8 cellular contexts compared by ENCODE assay signal in the genomic region with DNA sequence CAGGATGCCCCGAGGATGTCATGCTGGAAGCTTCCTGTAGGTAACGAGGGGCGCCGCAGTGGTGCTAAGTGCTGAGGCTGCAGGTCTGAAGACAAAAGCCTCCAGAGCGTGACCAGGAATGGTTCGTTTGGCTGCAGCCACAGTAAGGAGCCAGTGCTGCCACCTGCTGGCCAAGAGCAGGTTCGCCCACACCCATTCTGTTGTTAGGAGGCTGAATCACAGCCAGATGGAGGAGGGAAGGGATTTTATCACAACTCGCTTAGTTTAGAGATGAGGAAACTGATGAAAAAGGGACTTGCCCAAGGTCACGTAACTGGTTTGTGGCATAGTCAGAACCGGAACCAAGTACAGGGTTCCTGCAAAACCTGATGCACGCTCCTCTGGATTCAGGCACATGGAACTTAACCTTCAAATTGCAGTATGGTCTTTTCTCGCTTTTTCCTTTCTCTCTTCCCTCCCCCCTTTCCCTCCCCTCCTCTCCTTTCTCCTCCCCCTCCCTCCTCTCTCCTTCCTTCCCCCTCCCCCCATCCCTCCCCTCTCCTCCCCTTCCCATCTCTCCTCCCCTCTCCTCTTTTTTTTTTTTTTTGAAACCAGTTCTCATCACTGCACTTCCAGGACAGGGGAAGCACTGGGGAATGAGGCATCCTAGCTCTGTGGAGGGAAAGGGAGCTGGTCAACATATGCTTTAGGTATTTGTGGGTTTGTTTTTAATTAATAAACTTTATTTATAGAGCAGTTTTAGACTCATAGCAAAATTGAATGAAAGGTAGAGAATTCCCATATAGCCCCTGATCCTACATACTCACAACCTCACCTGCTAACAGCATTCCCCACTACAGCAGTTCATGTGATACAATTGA.
A peak's percentile ranks its signal among the peaks of the same experiment; 100 is the strongest.
DNase-seq lines count a peak whose midpoint lies in the region; ATAC-seq and TF ChIP-seq lines count a peak whose summit lies in the region.

No MANE protein-coding gene starts in this region.

- ATAC-seq in GM19328 (IDR thresholded peaks at IDR 0.05; ENCODE audit: unreplicated experiment) (peak; percentile 88), HG03439 (IDR thresholded peaks at IDR 0.05; ENCODE audit: unreplicated experiment) (peak; percentile 91)

- DNase-seq in C1 segment of cervical spinal cord (lab: John Stamatoyannopoulos, UW) (peak in 13 of 14 donors; percentile 16 to 80 (median 61)), NCI-H446 (lab: John Stamatoyannopoulos, UW) (peak; percentile 92 to 94), caudate nucleus (lab: John Stamatoyannopoulos, UW) (peak in 59 of 61 donors; percentile 22 to 94 (median 74)), kidney epithelial cell (ENCODE audit: low read depth) (peak; percentile 70)
- peak; percentile 63 to 80 (median 70) for DNase-seq in activated CD4-positive, CD25-positive, alpha-beta regulatory T cell (lab: John Stamatoyannopoulos, UW)
- peak; percentile 79 for DNase-seq in stimulated activated CD4-positive, alpha-beta T cell treated with anti-CD3 and anti-CD28 coated beads, Interleukin-2, amount 100 ng/mL, for 4 hours (ENCODE audit: low read depth)

- H3K27me3 ChIP-seq in kidney epithelial cell (ENCODE audit: control insufficient read depth, insufficient read depth, low read length), result no peaks in the 10 kb centered on the region

- H3K4me3 ChIP-seq in kidney epithelial cell (ENCODE audit: low read depth, low read length), result no peak overlapping the region

- no peaks in the 10 kb centered on the region for H3K36me3 ChIP-seq in kidney epithelial cell (ENCODE audit: control insufficient read depth, insufficient read depth, low read length)

- H3K27ac ChIP-seq in caudate nucleus (ENCODE audit: low read depth, low read length), result no peak overlapping the region

- TF ChIP-seq CTCF in kidney epithelial cell (IDR thresholded peaks at IDR 0.05; ENCODE audit: insufficient read depth, low read length, poor library complexity, severe bottlenecking), result peak; percentile 95
